In the genomic region with DNA sequence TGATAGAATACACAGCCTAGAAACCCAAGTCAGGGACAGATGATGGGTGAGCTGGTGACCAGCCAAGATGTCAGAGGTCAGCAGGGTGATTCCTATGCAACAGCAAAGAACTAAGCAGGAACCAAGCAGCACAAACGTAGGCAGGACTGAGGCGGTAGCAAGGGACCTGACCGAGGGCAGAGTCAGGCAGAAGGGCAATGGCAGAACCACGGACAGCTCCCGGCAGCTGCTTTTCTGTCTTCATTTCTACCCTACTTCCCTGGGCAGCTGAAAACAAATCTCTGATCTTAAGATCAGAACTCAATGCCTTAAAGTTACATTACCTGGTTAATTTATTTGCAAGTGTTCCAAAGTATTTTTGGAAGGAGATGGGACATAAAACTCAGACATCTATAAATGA, we compare ENCODE assay signal across 11 cellular contexts.
DNase-seq lines count a peak whose midpoint lies in the region; ATAC-seq, FAIRE-seq and TF ChIP-seq lines count a peak whose summit lies in the region.
"Had no signal": no experiment of that assay in that cellular context is flagged by ENCODE, and none has a peak within 500 bp of the region (broad histone marks: within the 10 kb centered on the region; RNA-seq: fewer than 3 reads in every experiment).

No MANE protein-coding gene starts in this region.

- H3K9me2 ChIP-seq in SK-N-SH (no peaks in the 10 kb centered on the region), MM.1S (replicated peaks; ENCODE audit: insufficient read depth, low read length) (no peaks in the 10 kb centered on the region)

- H3K27ac ChIP-seq in cardiac muscle cell (no peak overlapping the region), SK-N-SH (ENCODE audit: low read depth in 2 of 2, low read length in 1 of 2) (no peak overlapping the region), MM.1S (ENCODE audit: low read length) (no peak overlapping the region)
- H3K27ac ChIP-seq: BLaER1 had no signal

- no peaks in the 10 kb centered on the region for H4K20me1 ChIP-seq in SK-N-SH (ENCODE audit: insufficient read depth)
- no peaks in the 10 kb centered on the region; the same call in 1 of the 2 replicates for H4K20me1 ChIP-seq in MM.1S (ENCODE audit: insufficient read depth, low read length)
- H4K20me1 ChIP-seq: BLaER1 had no signal

- H3K4me2 ChIP-seq in SK-N-SH (no peak overlapping the region), MM.1S (ENCODE audit: low read depth, low read length) (no peak overlapping the region)
- H3K4me2 ChIP-seq: BLaER1 had no signal

- intact Hi-C loops in Right ventricle myocardium inferior (cut with DNase I) = no loop called here

- H3K79me2 ChIP-seq in SK-N-SH (ENCODE audit: insufficient read depth) (no peaks in the 10 kb centered on the region), MM.1S (ENCODE audit: low read length) (no peaks in the 10 kb centered on the region)

- H3K36me3 ChIP-seq in cardiac muscle cell = no peaks in the 10 kb centered on the region
- H3K36me3 ChIP-seq in SK-N-SH (replicated peaks in 1 of 2; ENCODE audit: control insufficient read depth in 1 of 2, insufficient read depth in 2 of 2, low read length in 1 of 2) = no peaks in the 10 kb centered on the region
- no peaks in the 10 kb centered on the region for H3K36me3 ChIP-seq in MM.1S (replicated peaks; ENCODE audit: insufficient read depth, low read length)
- H3K36me3 ChIP-seq: BLaER1 had no signal

- no peak for FAIRE-seq in urothelium cell line (lab: Jason Lieb, UNC)

- CTCF ChIA-PET in SK-N-SH (lab: Yijun Ruan, JAX) = interaction anchor here (0.9 to 1.0 kb wide), 2 partner anchors 45 to 102 kb away, joined by 3 to 4 read pairs; no protein-coding TSS in a partner anchor

- H3K9ac ChIP-seq in SK-N-SH = no peak overlapping the region
- no peak overlapping the region for H3K9ac ChIP-seq in MM.1S (ENCODE audit: low read length)
- H3K9ac ChIP-seq: BLaER1 had no signal

- TF ChIP-seq RAD21 in SK-N-SH (IDR thresholded peaks at IDR 0.05; ENCODE audit: low read length) = no peak

- TF ChIP-seq EP300 in SK-N-SH (IDR thresholded peaks at IDR 0.05; ENCODE audit: borderline replicate concordance in 1 of 2, low read depth in 1 of 2, low read length in 1 of 2) = no peak

- H3F3A ChIP-seq in SK-N-SH (replicated peaks; ENCODE audit: insufficient read depth) (no peaks in the 10 kb centered on the region), MM.1S (ENCODE audit: insufficient read depth, low read length) (no peaks in the 10 kb centered on the region)

- POLR2A ChIA-PET in SK-N-SH (lab: Yijun Ruan, JAX) = interaction anchor here (1.3 kb wide), 1 partner anchor 76 kb away, joined by 3 read pairs; a partner anchor contains a TSS

- ATAC-seq in Right ventricle myocardium inferior (no peak), HG03521 (IDR thresholded peaks at IDR 0.05; ENCODE audit: unreplicated experiment) (no peak)
- ATAC-seq: left colon had no signal

- H3K27me3 ChIP-seq in cardiac muscle cell (no peaks in the 10 kb centered on the region), SK-N-SH (ENCODE audit: insufficient read depth) (no peaks in the 10 kb centered on the region), MM.1S (replicated peaks; ENCODE audit: insufficient read depth, low read length) (no peaks in the 10 kb centered on the region)
- H3K27me3 ChIP-seq: BLaER1 had no signal

- H3K9me3 ChIP-seq in cardiac muscle cell (ENCODE audit: low read depth) (no peaks in the 10 kb centered on the region), SK-N-SH (no peaks in the 10 kb centered on the region), MM.1S (replicated peaks; ENCODE audit: insufficient read depth, low read length) (no peaks in the 10 kb centered on the region)

- TF ChIP-seq CTCF in cardiac muscle cell (IDR thresholded peaks at IDR 0.05; ENCODE audit: low read depth, low read length) = no peak
- TF ChIP-seq CTCF in SK-N-SH (IDR thresholded peaks at IDR 0.05) = no peak
- no peak for TF ChIP-seq CTCF in MM.1S (IDR thresholded peaks at IDR 0.05; ENCODE audit: low read length)

- WGBS in SK-N-SH (ENCODE audit: low lambda C conversion rate) = 75% methylated on average over 5 of the region's 5 CpGs

- DNase-seq in cardiac muscle cell (ENCODE audit: low read depth in 1 of 2, low spot score in 1 of 2) (peak; percentile 54 to 78), Right ventricle myocardium inferior (ENCODE audit: missing footprints) (no peak), SK-N-SH (no peak), fibroblast of peridontal ligament (ENCODE audit: extremely low read depth) (peak; percentile 28), urothelium cell line (ENCODE audit: low spot score) (peak; percentile 38), mesenteric fat pad (ENCODE audit: low spot score) (no peak), MM.1S (no peak)
- DNase-seq: SW 1271 had no signal

- H3K4me3 ChIP-seq in cardiac muscle cell (no peak overlapping the region), SK-N-SH (ENCODE audit: low read depth in 2 of 2, low read length in 1 of 2) (no peak overlapping the region), MM.1S (ENCODE audit: low read length) (no peak overlapping the region)
- H3K4me3 ChIP-seq: BLaER1 had no signal

- H2AFZ ChIP-seq in SK-N-SH (ENCODE audit: low read depth) = no peak overlapping the region
- H2AFZ ChIP-seq in MM.1S (ENCODE audit: low read length) = no peak overlapping the region

- H3K4me1 ChIP-seq in cardiac muscle cell (ENCODE audit: low read depth) = no peaks in the 10 kb centered on the region
- no peaks in the 10 kb centered on the region for H3K4me1 ChIP-seq in SK-N-SH (ENCODE audit: control insufficient read depth in 1 of 2, insufficient read depth in 2 of 2, low read depth in 1 of 2, low read length in 1 of 2)
- no peaks in the 10 kb centered on the region for H3K4me1 ChIP-seq in MM.1S (ENCODE audit: low read length)
- H3K4me1 ChIP-seq: BLaER1 had no signal

TF ChIP-seq in SK-N-SH, 30 proteins besides CTCF, POLR2A, EP300 and RAD21:
- no peak for TF ChIP-seq ELF1 (IDR thresholded peaks at IDR 0.05)
- TF ChIP-seq, protein P1, sequence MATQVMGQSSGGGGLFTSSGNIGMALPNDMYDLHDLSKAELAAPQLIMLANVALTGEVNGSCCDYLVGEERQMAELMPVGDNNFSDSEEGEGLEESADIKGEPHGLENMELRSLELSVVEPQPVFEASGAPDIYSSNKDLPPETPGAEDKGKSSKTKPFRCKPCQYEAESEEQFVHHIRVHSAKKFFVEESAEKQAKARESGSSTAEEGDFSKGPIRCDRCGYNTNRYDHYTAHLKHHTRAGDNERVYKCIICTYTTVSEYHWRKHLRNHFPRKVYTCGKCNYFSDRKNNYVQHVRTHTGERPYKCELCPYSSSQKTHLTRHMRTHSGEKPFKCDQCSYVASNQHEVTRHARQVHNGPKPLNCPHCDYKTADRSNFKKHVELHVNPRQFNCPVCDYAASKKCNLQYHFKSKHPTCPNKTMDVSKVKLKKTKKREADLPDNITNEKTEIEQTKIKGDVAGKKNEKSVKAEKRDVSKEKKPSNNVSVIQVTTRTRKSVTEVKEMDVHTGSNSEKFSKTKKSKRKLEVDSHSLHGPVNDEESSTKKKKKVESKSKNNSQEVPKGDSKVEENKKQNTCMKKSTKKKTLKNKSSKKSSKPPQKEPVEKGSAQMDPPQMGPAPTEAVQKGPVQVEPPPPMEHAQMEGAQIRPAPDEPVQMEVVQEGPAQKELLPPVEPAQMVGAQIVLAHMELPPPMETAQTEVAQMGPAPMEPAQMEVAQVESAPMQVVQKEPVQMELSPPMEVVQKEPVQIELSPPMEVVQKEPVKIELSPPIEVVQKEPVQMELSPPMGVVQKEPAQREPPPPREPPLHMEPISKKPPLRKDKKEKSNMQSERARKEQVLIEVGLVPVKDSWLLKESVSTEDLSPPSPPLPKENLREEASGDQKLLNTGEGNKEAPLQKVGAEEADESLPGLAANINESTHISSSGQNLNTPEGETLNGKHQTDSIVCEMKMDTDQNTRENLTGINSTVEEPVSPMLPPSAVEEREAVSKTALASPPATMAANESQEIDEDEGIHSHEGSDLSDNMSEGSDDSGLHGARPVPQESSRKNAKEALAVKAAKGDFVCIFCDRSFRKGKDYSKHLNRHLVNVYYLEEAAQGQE (IDR thresholded peaks at IDR 0.05; ENCODE audit: low read depth, low read length) = peak; percentile 98

Comparison
In these comparisons a context has a peak if more than half of its experiments do, and no peak if none do; other contexts are left out.
1. DNase-seq: peak in cardiac muscle cell (2 of 2), fibroblast of peridontal ligament (single experiment) and urothelium cell line (single experiment); none in Right ventricle myocardium inferior (single experiment), SK-N-SH (single experiment), mesenteric fat pad (single experiment) and MM.1S (single experiment).